Comparison of ENCODE assay signal across 12 cellular contexts in the genomic region with DNA sequence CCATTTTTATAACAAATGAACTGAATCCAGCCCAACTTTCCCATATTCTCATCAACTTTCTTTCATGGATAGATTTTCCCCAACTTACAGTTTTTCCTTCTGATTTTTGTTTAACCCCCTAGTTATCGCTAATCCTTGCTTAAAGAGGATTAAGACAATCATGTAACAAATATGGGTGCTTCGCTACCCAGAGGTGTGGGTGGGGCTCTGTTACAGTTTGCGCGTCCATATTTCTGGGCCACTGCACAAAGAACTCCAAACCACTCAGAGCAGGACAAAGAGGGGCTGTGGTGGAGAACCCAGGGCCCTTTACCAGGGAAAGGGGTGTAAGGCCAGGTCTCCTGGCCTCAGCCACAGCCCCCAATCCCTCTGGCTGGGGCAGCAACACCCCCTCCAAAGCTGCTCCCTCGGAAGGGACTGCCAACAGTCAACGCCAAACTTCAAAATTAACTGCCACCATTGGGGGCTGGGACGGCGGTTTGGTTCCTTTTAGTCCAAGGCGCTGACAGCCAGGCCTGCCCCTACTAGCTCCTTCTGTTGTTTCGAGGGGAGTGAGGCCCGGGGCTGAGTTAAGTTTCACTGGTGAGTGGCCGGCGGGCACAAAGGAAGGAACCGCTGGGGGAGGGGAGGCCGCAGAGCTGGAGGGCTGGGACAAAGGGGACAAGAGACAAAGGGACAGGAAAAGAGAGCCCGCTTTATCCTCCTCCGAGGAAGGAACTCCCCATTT. TPM values are rescaled to one million over a fixed set of nuclear protein-coding genes. Genes with fewer than 3 reads are reported as not detected.
DNase-seq lines count a peak whose midpoint lies in the region; ATAC-seq and TF ChIP-seq lines count a peak whose summit lies in the region.
"Had no signal": no experiment of that assay in that cellular context is flagged by ENCODE, and none has a peak within 500 bp of the region (broad histone marks: within the 10 kb centered on the region; RNA-seq: fewer than 3 reads in every experiment).

No MANE protein-coding gene starts in this region.

- peaks cover 51% of the 10 kb centered on the region for H3K36me3 Mint-ChIP-seq in CD4-positive, alpha-beta T cell (ENCODE audit: low read depth)
- no peaks in the 10 kb centered on the region for H3K36me3 Mint-ChIP-seq in natural killer cell treated with Interleukin-12 subunit alpha and Interleukin-12 subunit beta and Interleukin-15 and Interleukin-18, amount 100 ng/mL, for 72 hours
- H3K36me3 Mint-ChIP-seq in CD4-positive, alpha-beta memory T cell, result peaks cover 5 to 20% of the 10 kb centered on the region in 2 donors

- no peak overlapping the region for H3K4me3 Mint-ChIP-seq in CD4-positive, alpha-beta T cell
- no peak overlapping the region for H3K4me3 Mint-ChIP-seq in natural killer cell treated with Interleukin-12 subunit alpha and Interleukin-12 subunit beta and Interleukin-15 and Interleukin-18, amount 100 ng/mL, for 72 hours
- H3K4me3 Mint-ChIP-seq in CD4-positive, alpha-beta memory T cell, result no peak overlapping the region

- TF ChIP-seq CTCF in CD4-positive, alpha-beta T cell (IDR thresholded peaks at IDR 0.05), result no peak
- TF ChIP-seq CTCF in HL-60 (IDR thresholded peaks at IDR 0.05; ENCODE audit: insufficient read depth, low read length) (no peak), mucosa of descending colon (IDR thresholded peaks at IDR 0.05) (no peak)

- H3K9me3 ChIP-seq in CD4-positive, alpha-beta T cell (ENCODE audit: control insufficient read depth, low read length), result no peaks in the 10 kb centered on the region
- H3K9me3 ChIP-seq in ectodermal cell (ENCODE audit: control insufficient read depth, low read length) (no peaks in the 10 kb centered on the region), mucosa of descending colon (no peaks in the 10 kb centered on the region)
- no peaks in the 10 kb centered on the region for H3K9me3 ChIP-seq in CD4-positive, alpha-beta memory T cell (ENCODE audit: control insufficient read depth in 1 of 2, low read length in 2 of 2)
- H3K9me3 ChIP-seq: ovary, suprapubic skin had no signal

- DNase-seq in CD4-positive, alpha-beta T cell, result no peak
- DNase-seq in HL-60 (ENCODE audit: low read depth in 1 of 2, low spot score in 1 of 2) (peak in 1 of 2 experiments; percentile 21), KG1 (lab: John Stamatoyannopoulos, UW) (no peak), mucosa of descending colon (no peak)
- no peak for DNase-seq in natural killer cell treated with Interleukin-12 subunit alpha and Interleukin-12 subunit beta and Interleukin-15 and Interleukin-18, amount 100 ng/mL, for 72 hours (ENCODE audit: low spot score)
- no peak for DNase-seq in CD4-positive, alpha-beta memory T cell
- DNase-seq: NCI-H1436; NK-92 treated with Interleukin-12 subunit alpha and Interleukin-12 subunit beta, amount 100 ng/mL, for 24 hours; ovary had no signal

- H3K27me3 ChIP-seq in CD4-positive, alpha-beta T cell (ENCODE audit: control insufficient read depth, insufficient read depth, low read length), result no peaks in the 10 kb centered on the region
- no peaks in the 10 kb centered on the region for H3K27me3 ChIP-seq in HL-60 (ENCODE audit: insufficient read depth, poor library complexity, severe bottlenecking)
- no peaks in the 10 kb centered on the region for H3K27me3 ChIP-seq in ectodermal cell (ENCODE audit: control insufficient read depth, insufficient read depth, low read length, poor library complexity, severe bottlenecking)
- H3K27me3 ChIP-seq in CD4-positive, alpha-beta memory T cell (ENCODE audit: insufficient read depth, low read length), result no peaks in the 10 kb centered on the region
- H3K27me3 ChIP-seq: ovary, suprapubic skin had no signal

- POLR2A ChIA-PET in CD4-positive, alpha-beta T cell (lab: Charles Lee), result no interaction called here
- POLR2A ChIA-PET in CD4-positive, alpha-beta memory T cell (lab: Charles Lee; ENCODE audit: partially characterized antibody), result no interaction called here

- H3K4me1 Mint-ChIP-seq in CD4-positive, alpha-beta T cell (ENCODE audit: low read depth), result peaks cover 77% of the 10 kb centered on the region
- H3K4me1 Mint-ChIP-seq in natural killer cell treated with Interleukin-12 subunit alpha and Interleukin-12 subunit beta and Interleukin-15 and Interleukin-18, amount 100 ng/mL, for 72 hours (ENCODE audit: low read depth in 2 of 2), result peaks cover 64 to 69% of the 10 kb centered on the region in 2 donors
- peaks cover 32 to 84% (median 60%) of the 10 kb centered on the region in 4 donors for H3K4me1 Mint-ChIP-seq in CD4-positive, alpha-beta memory T cell

- no peak overlapping the region for H3K27ac ChIP-seq in CD4-positive, alpha-beta T cell (ENCODE audit: low read depth, low read length)
- peak overlapping the region; percentile 62 for H3K27ac ChIP-seq in HL-60 (replicated peaks)
- H3K27ac ChIP-seq in ectodermal cell (ENCODE audit: insufficient read depth, low read depth, low read length, poor library complexity, severe bottlenecking), result peak overlapping the region; percentile 99
- H3K27ac ChIP-seq in CD4-positive, alpha-beta memory T cell (ENCODE audit: low read depth, low read length), result no peak overlapping the region
- H3K27ac ChIP-seq: suprapubic skin had no signal

- H3K36me3 ChIP-seq in ectodermal cell (ENCODE audit: control insufficient read depth, insufficient read depth, low read length) (no peaks in the 10 kb centered on the region), mucosa of descending colon (ENCODE audit: low read depth) (no peaks in the 10 kb centered on the region)
- peaks cover 7% of the 10 kb centered on the region for H3K36me3 ChIP-seq in CD4-positive, alpha-beta memory T cell (ENCODE audit: insufficient read depth, low read length)
- H3K36me3 ChIP-seq: ovary, suprapubic skin had no signal

- H3K27ac Mint-ChIP-seq in CD4-positive, alpha-beta T cell, result peak overlapping the region; percentile 74
- peak overlapping the region; percentile 35 to 87 for H3K27ac Mint-ChIP-seq in natural killer cell treated with Interleukin-12 subunit alpha and Interleukin-12 subunit beta and Interleukin-15 and Interleukin-18, amount 100 ng/mL, for 72 hours
- H3K27ac Mint-ChIP-seq in CD4-positive, alpha-beta memory T cell, result peak overlapping the region in 3 of 7 donors; percentile 26 to 76 (median 41)

- no peak overlapping the region for H3K4me3 ChIP-seq in HL-60 (replicated peaks; ENCODE audit: insufficient read depth, low read length)
- no peak overlapping the region for H3K4me3 ChIP-seq in ectodermal cell (ENCODE audit: insufficient read depth, low read depth, low read length)
- H3K4me3 ChIP-seq in CD4-positive, alpha-beta memory T cell (ENCODE audit: low read length in 2 of 2), result no peak overlapping the region
- H3K4me3 ChIP-seq in mucosa of descending colon, result no peak overlapping the region
- H3K4me3 ChIP-seq: ovary, suprapubic skin had no signal

- 16 to 18% methylated on average over 17 of the region's 17 CpGs for WGBS in ectodermal cell, 2 experiments

- intact Hi-C loops in CD4-positive, alpha-beta T cell (cut with DNase I, micrococcal nuclease), result no loop called here
- intact Hi-C loops in CD4-positive, alpha-beta memory T cell (cut with micrococcal nuclease), result no loop called here
- intact Hi-C loops in mucosa of descending colon (cut with DNase I, micrococcal nuclease), result no loop called here

- no peak for ATAC-seq in CD4-positive, alpha-beta T cell (ENCODE audit: poor library complexity)
- no peak for ATAC-seq in natural killer cell treated with Interleukin-12 subunit alpha and Interleukin-12 subunit beta and Interleukin-15 and Interleukin-18, amount 100 ng/mL, for 72 hours
- ATAC-seq in mucosa of descending colon (no peak), GM18873 (IDR thresholded peaks at IDR 0.05; ENCODE audit: low FRiP score, unreplicated experiment) (no peak)

- peaks cover 66% of the 10 kb centered on the region for H3K4me1 ChIP-seq in ectodermal cell (ENCODE audit: control insufficient read depth, insufficient read depth, low read length)
- peaks cover 49% of the 10 kb centered on the region for H3K4me1 ChIP-seq in CD4-positive, alpha-beta memory T cell (ENCODE audit: insufficient read depth, low read length)
- peaks cover 12% of the 10 kb centered on the region for H3K4me1 ChIP-seq in mucosa of descending colon (ENCODE audit: low read depth)

- H3K27me3 Mint-ChIP-seq in CD4-positive, alpha-beta T cell, result no peaks in the 10 kb centered on the region
- no peaks in the 10 kb centered on the region for H3K27me3 Mint-ChIP-seq in natural killer cell treated with Interleukin-12 subunit alpha and Interleukin-12 subunit beta and Interleukin-15 and Interleukin-18, amount 100 ng/mL, for 72 hours
- no peaks in the 10 kb centered on the region for H3K27me3 Mint-ChIP-seq in CD4-positive, alpha-beta memory T cell

- H3K9me3 Mint-ChIP-seq in CD4-positive, alpha-beta T cell, result no peaks in the 10 kb centered on the region
- no peaks in the 10 kb centered on the region for H3K9me3 Mint-ChIP-seq in natural killer cell treated with Interleukin-12 subunit alpha and Interleukin-12 subunit beta and Interleukin-15 and Interleukin-18, amount 100 ng/mL, for 72 hours
- H3K9me3 Mint-ChIP-seq in CD4-positive, alpha-beta memory T cell, result no peaks in the 10 kb centered on the region

- CTCF ChIA-PET in CD4-positive, alpha-beta T cell (lab: Charles Lee), result no interaction called here
- CTCF ChIA-PET in CD4-positive, alpha-beta memory T cell (lab: Charles Lee; ENCODE audit: partially characterized antibody), result no interaction called here

RNA-seq across cellular contexts. Expression of a gene that starts 27.9 kb away (rescaled TPM):
- total RNA-seq in CD4-positive, alpha-beta T cell, result 10 to 100 TPM; 50.6 to 52.4 TPM
- polyA plus RNA-seq in ectodermal cell (2013, experiment 1 of 4), result 165 TPM
- 166 TPM for polyA plus RNA-seq in ectodermal cell (2013, experiment 2 of 4)
- 129 TPM for polyA plus RNA-seq in ectodermal cell (2013, experiment 3 of 4)
- 145 TPM for polyA plus RNA-seq in ectodermal cell (2013, experiment 4 of 4)
- total RNA-seq in natural killer cell treated with Interleukin-12 subunit alpha and Interleukin-12 subunit beta and Interleukin-15 and Interleukin-18, amount 100 ng/mL, for 72 hours, result 10 to 100 TPM; 59.0 to 92.1 TPM
- 10 to 100 TPM; 67.6 to 87.6 TPM for total RNA-seq in CD4-positive, alpha-beta memory T cell
- 10 to 100 TPM; 10.9 to 22.7 TPM for polyA plus RNA-seq in CD4-positive, alpha-beta memory T cell
- 10 to 100 TPM; 77.8 to 85.1 (median 82.0) TPM for total RNA-seq in mucosa of descending colon

Comparison
In these comparisons a context has a peak if more than half of its experiments do, and no peak if none do; other contexts are left out.
1. H3K27ac ChIP-seq: peak in HL-60 (single experiment) and ectodermal cell (single experiment); none in CD4-positive, alpha-beta T cell (single experiment) and CD4-positive, alpha-beta memory T cell (single experiment).